In genomic region chr3:38648659-38649499, GRCh38 we compare ENCODE assay signal across 8 cellular contexts. TPM values are rescaled to one million over a fixed set of nuclear protein-coding genes. Genes with fewer than 3 reads are reported as not detected.
DNase-seq lines count a peak whose midpoint lies in the region; ATAC-seq and TF ChIP-seq lines count a peak whose summit lies in the region.

No MANE protein-coding gene starts in this region.

- CTCF ChIA-PET in activated CD8-positive, alpha-beta memory T cell treated with anti-CD3 and anti-CD28 coated beads, Interleukin-2, amount 10 ng/mL, durations not matched to agents 7 days and 5 days (lab: Charles Lee), result interaction anchor here (1.1 to 3.3 kb wide), 3 partner anchors 125 to 351 kb away, joined by 3 to 25 read pairs (median 3); no protein-coding TSS in a partner anchor

- no peaks in the 10 kb centered on the region for H3K9me3 Mint-ChIP-seq in activated CD8-positive, alpha-beta memory T cell treated with anti-CD3 and anti-CD28 coated beads, Interleukin-2, amount 10 ng/mL, durations not matched to agents 7 days and 5 days (ENCODE audit: low read depth)
- no peaks in the 10 kb centered on the region for H3K9me3 Mint-ChIP-seq in activated T-helper 2 cell treated with anti-CD3 and anti-CD28 coated beads, Interferon-gamma antibody, Interleukin-2, Interleukin-4, amounts not matched to agents 10 μg/mL and 5 μg/mL and 100 μg/mL, durations not matched to agents 14 hours and 24 hours and 36 hours

- peak; percentile 9 for ATAC-seq in activated CD8-positive, alpha-beta memory T cell treated with anti-CD3 and anti-CD28 coated beads, Interleukin-2, amount 10 ng/mL, durations not matched to agents 7 days and 5 days
- ATAC-seq in left lung, result no peak

- H3K27ac ChIP-seq in left lung (no peak overlapping the region), tibial nerve (peak overlapping the region in 1 of 4 donors; percentile 64)

- peaks cover 30 to 99% of the 10 kb centered on the region in 2 donors for H3K27me3 ChIP-seq in left lung
- H3K27me3 ChIP-seq in tibial nerve, result peaks cover 0 to 25% of the 10 kb centered on the region in 2 donors

- WGBS in tibial nerve, 2 donors, result 13 to 15% methylated on average over 32 to 39 of the region's 56 CpGs

- TF ChIP-seq CTCF in left lung (IDR thresholded peaks at IDR 0.05) (no peak), tibial nerve (IDR thresholded peaks at IDR 0.05) (no peak)

- H3K4me3 ChIP-seq in left lung, result peak overlapping the region; percentile 22 to 27
- peak overlapping the region; percentile 42 to 67 (median 53) for H3K4me3 ChIP-seq in tibial nerve

- TF ChIP-seq EP300 in tibial nerve (IDR thresholded peaks at IDR 0.05), result no peak

- peak; percentile 39 for DNase-seq in activated CD8-positive, alpha-beta memory T cell treated with anti-CD3 and anti-CD28 coated beads, Interleukin-2, amount 10 ng/mL, durations not matched to agents 7 days and 5 days
- no peak for DNase-seq in activated CD8-positive, alpha-beta memory T cell treated with anti-CD3 and anti-CD28 coated beads for 24 hours
- DNase-seq in activated T-helper 2 cell treated with anti-CD3 and anti-CD28 coated beads, Interferon-gamma antibody, Interleukin-2, Interleukin-4, amounts not matched to agents 10 μg/mL and 5 μg/mL and 100 μg/mL, durations not matched to agents 14 hours and 24 hours and 36 hours (ENCODE audit: low spot score), result no peak
- no peak for DNase-seq in left lung
- DNase-seq in tibial nerve (ENCODE audit: low spot score in 2 of 2), result no peak
- no peak for DNase-seq in COR-L47 (lab: John Stamatoyannopoulos, UW)
- no peak for DNase-seq in mucosa of gallbladder (ENCODE audit: low spot score)
- DNase-seq in AG08395 (ENCODE audit: low spot score), result no peak

- intact Hi-C loops in activated T-helper 2 cell treated with anti-CD3 and anti-CD28 coated beads, Interferon-gamma antibody, Interleukin-2, Interleukin-4, amounts not matched to agents 10 μg/mL and 5 μg/mL and 100 μg/mL, durations not matched to agents 14 hours and 24 hours and 36 hours (cut with micrococcal nuclease), result no loop called here
- intact Hi-C loops in left lung (cut with DNase I), result loop anchor here in 1 of 2 donors (5.0 kb wide), 1 partner anchor 127 kb away; no protein-coding TSS in a partner anchor

- H3K4me1 Mint-ChIP-seq in activated CD8-positive, alpha-beta memory T cell treated with anti-CD3 and anti-CD28 coated beads, Interleukin-2, amount 10 ng/mL, durations not matched to agents 7 days and 5 days, result peaks cover 8% of the 10 kb centered on the region
- peaks cover 1% of the 10 kb centered on the region for H3K4me1 Mint-ChIP-seq in activated T-helper 2 cell treated with anti-CD3 and anti-CD28 coated beads, Interferon-gamma antibody, Interleukin-2, Interleukin-4, amounts not matched to agents 10 μg/mL and 5 μg/mL and 100 μg/mL, durations not matched to agents 14 hours and 24 hours and 36 hours (ENCODE audit: low read depth)

- H3K4me1 ChIP-seq in left lung, result peaks cover 5 to 23% of the 10 kb centered on the region in 2 donors
- H3K4me1 ChIP-seq in tibial nerve, result peaks cover 0 to 27% (median 7%) of the 10 kb centered on the region in 4 donors

- H3K36me3 ChIP-seq in left lung (no peaks in the 10 kb centered on the region), tibial nerve (no peaks in the 10 kb centered on the region)

- peak overlapping the region; percentile 53 for H3K4me3 Mint-ChIP-seq in activated CD8-positive, alpha-beta memory T cell treated with anti-CD3 and anti-CD28 coated beads, Interleukin-2, amount 10 ng/mL, durations not matched to agents 7 days and 5 days
- H3K4me3 Mint-ChIP-seq in activated T-helper 2 cell treated with anti-CD3 and anti-CD28 coated beads, Interferon-gamma antibody, Interleukin-2, Interleukin-4, amounts not matched to agents 10 μg/mL and 5 μg/mL and 100 μg/mL, durations not matched to agents 14 hours and 24 hours and 36 hours (ENCODE audit: low read depth), result peak overlapping the region; percentile 71

- peaks cover 0 to 1% of the 10 kb centered on the region in 2 donors for H3K9me3 ChIP-seq in left lung
- H3K9me3 ChIP-seq in tibial nerve, result no peaks in the 10 kb centered on the region

- H3K27me3 Mint-ChIP-seq in activated CD8-positive, alpha-beta memory T cell treated with anti-CD3 and anti-CD28 coated beads, Interleukin-2, amount 10 ng/mL, durations not matched to agents 7 days and 5 days, result peaks cover 16% of the 10 kb centered on the region
- H3K27me3 Mint-ChIP-seq in activated T-helper 2 cell treated with anti-CD3 and anti-CD28 coated beads, Interferon-gamma antibody, Interleukin-2, Interleukin-4, amounts not matched to agents 10 μg/mL and 5 μg/mL and 100 μg/mL, durations not matched to agents 14 hours and 24 hours and 36 hours (ENCODE audit: low read depth), result peaks cover 14% of the 10 kb centered on the region

- H3K27ac Mint-ChIP-seq in activated CD8-positive, alpha-beta memory T cell treated with anti-CD3 and anti-CD28 coated beads, Interleukin-2, amount 10 ng/mL, durations not matched to agents 7 days and 5 days, result no peak overlapping the region
- H3K27ac Mint-ChIP-seq in activated T-helper 2 cell treated with anti-CD3 and anti-CD28 coated beads, Interferon-gamma antibody, Interleukin-2, Interleukin-4, amounts not matched to agents 10 μg/mL and 5 μg/mL and 100 μg/mL, durations not matched to agents 14 hours and 24 hours and 36 hours, result no peak overlapping the region

- TF ChIP-seq POLR2A in tibial nerve (IDR thresholded peaks at IDR 0.05), result no peak

- H3K36me3 Mint-ChIP-seq in activated CD8-positive, alpha-beta memory T cell treated with anti-CD3 and anti-CD28 coated beads, Interleukin-2, amount 10 ng/mL, durations not matched to agents 7 days and 5 days, result no peaks in the 10 kb centered on the region
- H3K36me3 Mint-ChIP-seq in activated T-helper 2 cell treated with anti-CD3 and anti-CD28 coated beads, Interferon-gamma antibody, Interleukin-2, Interleukin-4, amounts not matched to agents 10 μg/mL and 5 μg/mL and 100 μg/mL, durations not matched to agents 14 hours and 24 hours and 36 hours (ENCODE audit: low read depth), result no peaks in the 10 kb centered on the region

RNA-seq across cellular contexts. Expression of gene SCN5A, which starts 0.6 kb away (rescaled TPM):
- not detected for total RNA-seq in activated CD8-positive, alpha-beta memory T cell treated with anti-CD3 and anti-CD28 coated beads, Interleukin-2, amount 10 ng/mL, durations not matched to agents 7 days and 5 days
- total RNA-seq in activated T-helper 2 cell treated with anti-CD3 and anti-CD28 coated beads, Interferon-gamma antibody, Interleukin-2, Interleukin-4, amounts not matched to agents 10 μg/mL and 5 μg/mL and 100 μg/mL, durations not matched to agents 14 hours and 24 hours and 36 hours, result not detected in 2 replicates
- total RNA-seq in left lung (under 1 TPM; 0.09 to 0.97 TPM), tibial nerve (1 to 10 TPM in 3 of 4 donors, under 1 TPM in 1; 0.44 to 2.7 (median 1.8) TPM), mucosa of gallbladder (0.20 TPM)
